Comparison of ENCODE assay signal across 11 cellular contexts in the genomic region with DNA sequence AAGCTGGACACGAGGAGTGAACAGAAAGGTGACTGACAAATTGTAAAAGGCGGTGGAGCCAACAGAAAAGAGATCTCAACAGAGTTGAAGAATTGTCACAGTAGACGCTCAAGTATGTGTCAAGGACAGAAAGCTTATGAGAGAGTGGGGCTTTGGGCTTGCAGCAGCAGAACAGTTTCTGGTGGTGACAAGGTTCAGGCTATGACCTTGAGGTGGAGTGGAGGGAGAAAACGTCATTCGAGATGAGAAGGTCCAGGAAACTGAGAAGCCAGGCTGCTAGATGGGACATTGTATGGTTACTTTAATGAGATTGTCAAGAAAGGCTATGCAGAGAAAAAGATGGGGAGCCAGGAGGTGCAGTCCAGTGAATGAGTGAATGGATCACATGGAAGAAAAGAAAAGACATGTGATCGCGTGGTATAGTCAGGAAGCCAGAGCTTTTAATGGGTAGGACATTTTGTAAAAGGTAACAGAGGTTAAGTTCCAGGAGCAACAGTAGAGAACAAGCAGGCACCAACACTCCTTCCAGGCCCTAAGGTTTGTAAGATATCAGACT.
DNase-seq lines count a peak whose midpoint lies in the region; ATAC-seq and TF ChIP-seq lines count a peak whose summit lies in the region.
"Had no signal": no experiment of that assay in that cellular context is flagged by ENCODE, and none has a peak within 500 bp of the region (broad histone marks: within the 10 kb centered on the region; RNA-seq: fewer than 3 reads in every experiment).

No MANE protein-coding gene starts in this region.

- H3K9me3 Mint-ChIP-seq in natural killer cell, result no peaks in the 10 kb centered on the region
- no peaks in the 10 kb centered on the region for H3K9me3 Mint-ChIP-seq in natural killer cell treated with Interleukin-12 subunit alpha and Interleukin-12 subunit beta and Interleukin-15 and Interleukin-18, amount 100 ng/mL, for 72 hours
- H3K9me3 Mint-ChIP-seq in activated CD8-positive, alpha-beta T cell treated with anti-CD3 and anti-CD28 coated beads for 36 hours, result peaks cover 2% of the 10 kb centered on the region
- H3K9me3 Mint-ChIP-seq: activated B cell treated with CpG ODN at 0.5 μM for 24 hours had no signal

- peak overlapping the region; percentile 54 for H3K9ac ChIP-seq in mesenchymal stem cell (ENCODE audit: low read length)

- peaks cover 0 to 3% of the 10 kb centered on the region in 2 donors for H3K27me3 Mint-ChIP-seq in natural killer cell (ENCODE audit: low read depth in 2 of 2)
- H3K27me3 Mint-ChIP-seq in natural killer cell treated with Interleukin-12 subunit alpha and Interleukin-12 subunit beta and Interleukin-15 and Interleukin-18, amount 100 ng/mL, for 72 hours, result peaks cover 0 to 7% of the 10 kb centered on the region in 2 donors
- H3K27me3 Mint-ChIP-seq in activated CD8-positive, alpha-beta T cell treated with anti-CD3 and anti-CD28 coated beads for 36 hours, result no peaks in the 10 kb centered on the region
- H3K27me3 Mint-ChIP-seq: activated B cell treated with CpG ODN at 0.5 μM for 24 hours, IgD-negative memory B cell had no signal

- no peak overlapping the region for H3K27ac Mint-ChIP-seq in natural killer cell
- no peak overlapping the region for H3K27ac Mint-ChIP-seq in natural killer cell treated with Interleukin-12 subunit alpha and Interleukin-12 subunit beta and Interleukin-15 and Interleukin-18, amount 100 ng/mL, for 72 hours
- no peak overlapping the region for H3K27ac Mint-ChIP-seq in activated CD8-positive, alpha-beta T cell treated with anti-CD3 and anti-CD28 coated beads for 36 hours
- H3K27ac Mint-ChIP-seq: activated B cell treated with CpG ODN at 0.5 μM for 24 hours, IgD-negative memory B cell had no signal

- H3K27ac ChIP-seq in mesenchymal stem cell (ENCODE audit: low read length, poor library complexity, severe bottlenecking) (no peak overlapping the region), PC-9 (no peak overlapping the region)

- no peaks in the 10 kb centered on the region for H3K9me2 ChIP-seq in PC-9 (ENCODE audit: insufficient read depth)

- H4K91ac ChIP-seq in mesenchymal stem cell (ENCODE audit: low read length), result no peak overlapping the region

- POLR2A ChIA-PET in activated CD8-positive, alpha-beta T cell treated with anti-CD3 and anti-CD28 coated beads for 36 hours (lab: Charles Lee), result interaction anchor here (0.6 to 4.5 kb wide), 7 partner anchors 10 to 90 kb away, joined by 3 to 27 read pairs (median 3); no protein-coding TSS in a partner anchor
- POLR2A ChIA-PET in PC-9 (lab: Charles Lee; ENCODE audit: unreplicated experiment), result no interaction called here

- H3K14ac ChIP-seq in mesenchymal stem cell (ENCODE audit: low read length in 2 of 2), result no peak overlapping the region

- ATAC-seq in natural killer cell (peak in 2 of 3 donors; percentile 26 to 28), HG03521 (IDR thresholded peaks at IDR 0.05; ENCODE audit: unreplicated experiment) (no peak), HG02623 (IDR thresholded peaks at IDR 0.05; ENCODE audit: unreplicated experiment) (no peak)
- no peak for ATAC-seq in natural killer cell treated with Interleukin-12 subunit alpha and Interleukin-12 subunit beta and Interleukin-15 and Interleukin-18, amount 100 ng/mL, for 72 hours
- peak; percentile 48 for ATAC-seq in activated CD8-positive, alpha-beta T cell treated with anti-CD3 and anti-CD28 coated beads for 36 hours

- intact Hi-C loops in natural killer cell (cut with micrococcal nuclease) (no loop called here), PC-9 (cut with micrococcal nuclease; ENCODE audit: unreplicated experiment) (no loop called here)
- intact Hi-C loops in activated CD8-positive, alpha-beta T cell treated with anti-CD3 and anti-CD28 coated beads for 36 hours (cut with micrococcal nuclease), result loop anchor here (10.0 kb wide), 1 partner anchor 321 kb away; a partner anchor contains a TSS

- no peaks in the 10 kb centered on the region for H3K79me1 ChIP-seq in mesenchymal stem cell (replicated peaks; ENCODE audit: low read length, poor library complexity, severe bottlenecking)

- H3K4me1 ChIP-seq in mesenchymal stem cell (ENCODE audit: control insufficient read depth, insufficient read depth, low read depth, low read length) (peaks cover 1% of the 10 kb centered on the region), PC-9 (replicated peaks; ENCODE audit: insufficient read depth) (peaks cover 22% of the 10 kb centered on the region)

- peak overlapping the region in 1 of 2 experiments; percentile 25 for H3K4ac ChIP-seq in mesenchymal stem cell (ENCODE audit: low read depth in 1 of 2, low read length in 2 of 2)

- H3K27me3 ChIP-seq in mesenchymal stem cell (ENCODE audit: control insufficient read depth in 1 of 2, insufficient read depth in 1 of 2, low read length in 2 of 2), result peaks cover 0 to 5% of the 10 kb centered on the region in 2 experiments
- no peaks in the 10 kb centered on the region for H3K27me3 ChIP-seq in PC-9 (ENCODE audit: insufficient read depth, low read depth)

- H3F3A ChIP-seq in PC-9 (ENCODE audit: insufficient read depth, low read depth), result peaks cover 8% of the 10 kb centered on the region; the same call in 1 of the 2 replicates

- H3K4me2 ChIP-seq in mesenchymal stem cell (ENCODE audit: low read length, poor library complexity, severe bottlenecking), result no peak overlapping the region
- no peak overlapping the region for H3K4me2 ChIP-seq in PC-9

- no peak overlapping the region for H2BK15ac ChIP-seq in mesenchymal stem cell (ENCODE audit: low read depth, poor library complexity, severe bottlenecking)

- no peaks in the 10 kb centered on the region for H3K79me2 ChIP-seq in PC-9 (ENCODE audit: low read depth)

- H3K4me3 Mint-ChIP-seq in natural killer cell, result no peak overlapping the region
- no peak overlapping the region for H3K4me3 Mint-ChIP-seq in natural killer cell treated with Interleukin-12 subunit alpha and Interleukin-12 subunit beta and Interleukin-15 and Interleukin-18, amount 100 ng/mL, for 72 hours
- H3K4me3 Mint-ChIP-seq in activated CD8-positive, alpha-beta T cell treated with anti-CD3 and anti-CD28 coated beads for 36 hours, result no peak overlapping the region
- H3K4me3 Mint-ChIP-seq: activated B cell treated with CpG ODN at 0.5 μM for 24 hours, IgD-negative memory B cell had no signal

- whole genome bisulfite sequencing in mesenchymal stem cell, result 83% methylated on average over 7 of the region's 7 CpGs

- no peaks in the 10 kb centered on the region for H3K36me3 Mint-ChIP-seq in natural killer cell
- H3K36me3 Mint-ChIP-seq in natural killer cell treated with Interleukin-12 subunit alpha and Interleukin-12 subunit beta and Interleukin-15 and Interleukin-18, amount 100 ng/mL, for 72 hours, result no peaks in the 10 kb centered on the region
- H3K36me3 Mint-ChIP-seq in activated CD8-positive, alpha-beta T cell treated with anti-CD3 and anti-CD28 coated beads for 36 hours (ENCODE audit: low read depth), result peaks cover 1% of the 10 kb centered on the region
- H3K36me3 Mint-ChIP-seq: IgD-negative memory B cell had no signal

- H2AFZ ChIP-seq in mesenchymal stem cell (ENCODE audit: low read depth, low read length) (no peak overlapping the region), PC-9 (no peak overlapping the region)

- H3K36me3 ChIP-seq in mesenchymal stem cell (ENCODE audit: control insufficient read depth in 1 of 2, insufficient read depth in 2 of 2, low read depth in 1 of 2, low read length in 2 of 2) (no peaks in the 10 kb centered on the region), PC-9 (ENCODE audit: low read depth) (no peaks in the 10 kb centered on the region)

- H3K4me1 Mint-ChIP-seq in natural killer cell, result no peaks in the 10 kb centered on the region
- H3K4me1 Mint-ChIP-seq in natural killer cell treated with Interleukin-12 subunit alpha and Interleukin-12 subunit beta and Interleukin-15 and Interleukin-18, amount 100 ng/mL, for 72 hours (ENCODE audit: low read depth in 2 of 2), result no peaks in the 10 kb centered on the region
- peaks cover 5% of the 10 kb centered on the region for H3K4me1 Mint-ChIP-seq in activated CD8-positive, alpha-beta T cell treated with anti-CD3 and anti-CD28 coated beads for 36 hours (ENCODE audit: low read depth)
- H3K4me1 Mint-ChIP-seq: activated B cell treated with CpG ODN at 0.5 μM for 24 hours had no signal

- DNase-seq in natural killer cell, result no peak
- no peak for DNase-seq in natural killer cell treated with Interleukin-12 subunit alpha and Interleukin-12 subunit beta and Interleukin-15 and Interleukin-18, amount 100 ng/mL, for 72 hours (ENCODE audit: low spot score)
- DNase-seq in activated CD8-positive, alpha-beta T cell treated with anti-CD3 and anti-CD28 coated beads for 36 hours, result no peak
- DNase-seq in mesenchymal stem cell, result no peak
- DNase-seq in PC-9, result no peak
- DNase-seq in NCI-H69 (lab: John Stamatoyannopoulos, UW), result no peak
- DNase-seq: activated B cell treated with CpG ODN at 0.5 μM for 24 hours, aorta had no signal

- H3K18ac ChIP-seq in mesenchymal stem cell (ENCODE audit: low read depth in 1 of 2, low read length in 2 of 2), result peak overlapping the region in 1 of 2 experiments; percentile 12

- H2BK5ac ChIP-seq in mesenchymal stem cell (ENCODE audit: low read depth, low read length, poor library complexity, severe bottlenecking), result no peak overlapping the region

- BruUV-seq in PC-9 (replicated peaks; lab: Mats Ljungman, UMichigan), result no TSS peak

- no peaks in the 10 kb centered on the region for H4K20me1 ChIP-seq in PC-9 (ENCODE audit: insufficient read depth)

- no peaks in the 10 kb centered on the region for H3K9me3 ChIP-seq in mesenchymal stem cell (ENCODE audit: control insufficient read depth, low read length)
- no peaks in the 10 kb centered on the region for H3K9me3 ChIP-seq in PC-9 (ENCODE audit: insufficient read depth, low read depth)

- TF ChIP-seq CTCF in natural killer cell (IDR thresholded peaks at IDR 0.05), result no peak
- no peak for TF ChIP-seq CTCF in activated CD8-positive, alpha-beta T cell treated with anti-CD3 and anti-CD28 coated beads for 36 hours (IDR thresholded peaks at IDR 0.05)
- TF ChIP-seq CTCF in PC-9 (conservative IDR thresholded peaks at IDR 0.05), result no peak

- no peak overlapping the region for H4K8ac ChIP-seq in mesenchymal stem cell (ENCODE audit: low read length)

- H3K4me3 ChIP-seq in mesenchymal stem cell (ENCODE audit: insufficient read depth in 1 of 2, low read depth in 1 of 2, low read length in 2 of 2) (peak overlapping the region in 1 of 2 experiments; percentile 78), PC-9 (no peak overlapping the region)

- no peak overlapping the region for H3K23ac ChIP-seq in mesenchymal stem cell (ENCODE audit: low read length in 2 of 2)

- H2BK120ac ChIP-seq in mesenchymal stem cell (ENCODE audit: low read depth, low read length), result no peak overlapping the region

- no peak overlapping the region for H2BK12ac ChIP-seq in mesenchymal stem cell (ENCODE audit: low read length in 2 of 2)

- CTCF ChIA-PET in activated CD8-positive, alpha-beta T cell treated with anti-CD3 and anti-CD28 coated beads for 36 hours (lab: Charles Lee), result interaction anchor here (0.9 to 4.2 kb wide), 4 partner anchors 14 to 562 kb away, joined by 3 to 15 read pairs (median 4); no protein-coding TSS in a partner anchor
- CTCF ChIA-PET in PC-9 (lab: Charles Lee), result no interaction called here

- no peak overlapping the region for H2AK5ac ChIP-seq in mesenchymal stem cell (ENCODE audit: low read length, severe bottlenecking)

Comparison
In these comparisons a context has a peak if more than half of its experiments do, and no peak if none do; other contexts are left out.
1. ATAC-seq: peak in natural killer cell (2 of 3) and activated CD8-positive, alpha-beta T cell treated with anti-CD3 and anti-CD28 coated beads for 36 hours (single experiment); none in natural killer cell treated with Interleukin-12 subunit alpha and Interleukin-12 subunit beta and Interleukin-15 and Interleukin-18, amount 100 ng/mL, for 72 hours (0 of 2), HG03521 (single experiment) and HG02623 (single experiment).